Comparison of ENCODE assay signal across 16 cellular contexts in genomic region chr20:47974234-47974878, GRCh38.
A peak's percentile ranks its signal among the peaks of the same experiment; 100 is the strongest.
DNase-seq lines count a peak whose midpoint lies in the region; ATAC-seq and TF ChIP-seq lines count a peak whose summit lies in the region.
"Had no signal": no experiment of that assay in that cellular context is flagged by ENCODE, and none has a peak within 500 bp of the region (broad histone marks: within the 10 kb centered on the region; RNA-seq: fewer than 3 reads in every experiment).

No MANE protein-coding gene starts in this region.

- H3K9me3 ChIP-seq in heart right ventricle = no peaks in the 10 kb centered on the region
- H3K9me3 ChIP-seq in PC-3 (ENCODE audit: low read length) = no peaks in the 10 kb centered on the region
- H3K9me3 ChIP-seq in subcutaneous abdominal adipose tissue (ENCODE audit: control insufficient read depth in 5 of 5, low read length in 5 of 5) = no peaks in the 10 kb centered on the region
- no peaks in the 10 kb centered on the region for H3K9me3 ChIP-seq in WERI-Rb-1 (ENCODE audit: severe bottlenecking)

- peak overlapping the region; percentile 76; the same call in 1 of the 2 replicates for H2AFZ ChIP-seq in PC-3 (ENCODE audit: low read length)

- H3K27me3 ChIP-seq in heart right ventricle (peaks cover 0 to 21% (median 8%) of the 10 kb centered on the region in 7 donors), PC-3 (ENCODE audit: low read length) (no peaks in the 10 kb centered on the region), subcutaneous abdominal adipose tissue (ENCODE audit: control insufficient read depth in 5 of 5, insufficient read depth in 4 of 5, low read length in 5 of 5) (peaks cover 0 to 14% (median 5%) of the 10 kb centered on the region in 5 donors), WERI-Rb-1 (ENCODE audit: insufficient read depth, low read depth, severe bottlenecking) (no peaks in the 10 kb centered on the region)

- H3K9me2 ChIP-seq in PC-3 (replicated peaks; ENCODE audit: low read length) = no peaks in the 10 kb centered on the region

- WGBS in heart right ventricle, 2 donors = 83 to 90% methylated on average over 8 of the region's 8 CpGs

- H3K4me3 ChIP-seq in heart right ventricle (no peak overlapping the region), PC-3 (ENCODE audit: low read length) (no peak overlapping the region), subcutaneous abdominal adipose tissue (ENCODE audit: low read depth in 1 of 5, low read length in 5 of 5) (no peak overlapping the region), WERI-Rb-1 (ENCODE audit: low read depth, low read length) (no peak overlapping the region)

- intact Hi-C loops in heart right ventricle (cut with DNase I) (loop anchor here in 2 of 10 donors (10.0 kb wide), 2 partner anchors 190 to 310 kb away; partner anchors contain the start of gene SULF2 (in 1 of the 2)), cardiac septum (cut with DNase I) (no loop called here), PC-3 (cut with micrococcal nuclease) (loop anchor here (5.0 kb wide), 1 partner anchor 208 kb away; no protein-coding TSS in a partner anchor)

- no peaks in the 10 kb centered on the region for H3F3A ChIP-seq in PC-3 (ENCODE audit: low read length, unreplicated experiment)

- H3K36me3 ChIP-seq in heart right ventricle (no peaks in the 10 kb centered on the region), PC-3 (ENCODE audit: low read depth, low read length) (no peaks in the 10 kb centered on the region), subcutaneous abdominal adipose tissue (ENCODE audit: control insufficient read depth in 5 of 5, insufficient read depth in 5 of 5, low read length in 5 of 5) (no peaks in the 10 kb centered on the region), WERI-Rb-1 (no peaks in the 10 kb centered on the region)

- no peaks in the 10 kb centered on the region for H3K79me2 ChIP-seq in PC-3 (ENCODE audit: low read length)

- DNase-seq in heart right ventricle (no peak), cardiac septum (ENCODE audit: low spot score) (no peak), PC-3 (no peak), mesenteric fat pad (ENCODE audit: low spot score) (peak; percentile 41), kidney tubule cell (ENCODE audit: low spot score) (no peak), WERI-Rb-1 (no peak)
- DNase-seq: 8988T, COR-L47, DMS53, NCI-H1417, NCI-H2029, NCI-H510A treated with DMSO at 0.1 percent for 48 hours had no signal

- no peak for TF ChIP-seq CTCF in heart right ventricle (IDR thresholded peaks at IDR 0.05)
- TF ChIP-seq CTCF in PC-3 (conservative IDR thresholded peaks at IDR 0.05; ENCODE audit: low read depth, low read length) = no peak
- TF ChIP-seq CTCF in WERI-Rb-1 (IDR thresholded peaks at IDR 0.05; ENCODE audit: low read depth, low read length) = no peak

- H3K4me1 ChIP-seq in heart right ventricle (peaks cover 0 to 35% (median 18%) of the 10 kb centered on the region in 9 donors), PC-3 (ENCODE audit: insufficient read depth, low read length) (peaks cover 41% of the 10 kb centered on the region), subcutaneous abdominal adipose tissue (ENCODE audit: control insufficient read depth in 5 of 5, insufficient read depth in 5 of 5, low read length in 5 of 5) (peaks cover 0 to 39% (median 6%) of the 10 kb centered on the region in 5 donors)

- POLR2A ChIA-PET in PC-3 (lab: Charles Lee; ENCODE audit: unreplicated experiment) = interaction anchor here (0.6 kb wide), 1 partner anchor 49 kb away, joined by 3 read pairs; no protein-coding TSS in a partner anchor

- H3K4me2 ChIP-seq in PC-3 (ENCODE audit: low read length) = peak overlapping the region; percentile 63; the same call in 1 of the 2 replicates

- H4K20me1 ChIP-seq in PC-3 (ENCODE audit: low read length) = no peaks in the 10 kb centered on the region

- H3K9ac ChIP-seq in PC-3 (ENCODE audit: low read length) (peak overlapping the region; percentile 80), subcutaneous abdominal adipose tissue (ENCODE audit: low read length in 5 of 5) (no peak overlapping the region)

- H3K27ac ChIP-seq in heart right ventricle (peak overlapping the region in 8 of 10 donors; percentile 36 to 87 (median 66)), PC-3 (ENCODE audit: low read length) (peak overlapping the region; percentile 89), subcutaneous abdominal adipose tissue (ENCODE audit: low read depth, low read length) (peak overlapping the region; percentile 65), WERI-Rb-1 (no peak overlapping the region)
- H3K27ac ChIP-seq: C4-2B, RWPE1 had no signal

- CTCF ChIA-PET in PC-3 (lab: Charles Lee) = no interaction called here

- no TSS peak for BruUV-seq in PC-3 (replicated peaks; lab: Mats Ljungman, UMichigan)

- ATAC-seq in heart right ventricle = no peak
- ATAC-seq in PC-3 = no peak
- no peak for ATAC-seq in HG03196 (IDR thresholded peaks at IDR 0.05; ENCODE audit: unreplicated experiment)
